25 cellular contexts compared by ENCODE assay signal in genomic region chr16:31361201-31362110, GRCh38. TPM values are rescaled to one million over a fixed set of nuclear protein-coding genes. Genes with fewer than 3 reads are reported as not detected.
"Had no signal": no experiment of that assay in that cellular context is flagged by ENCODE, and none has a peak within 500 bp of the region (broad histone marks: within the 10 kb centered on the region; RNA-seq: fewer than 3 reads in every experiment).

No MANE protein-coding gene starts in this region.

- H3K27me3 ChIP-seq: hepatocyte, right lobe of liver, transverse colon had no signal

- H3K4me1 Mint-ChIP-seq: neural crest cell had no signal

- DNase-seq: effector CD8-positive, alpha-beta T cell; foreskin melanocyte; natural killer cell; occipital lobe; retina; right lobe of liver; stimulated activated CD4-positive, alpha-beta T cell treated with anti-CD3 and anti-CD28 coated beads, Interleukin-15, amount 100 ng/mL, for 24 hours; stimulated activated CD4-positive, alpha-beta T cell treated with anti-CD3 and anti-CD28 coated beads, Interleukin-1b, Interleukin-23, amount 100 ng/mL, for 48 hours; stimulated activated CD4-positive, alpha-beta T cell treated with anti-CD3 and anti-CD28 coated beads, Interleukin-4, amount 100 ng/mL, for 24 hours; stimulated activated naive CD4-positive, alpha-beta T cell; stomach; substantia nigra; transverse colon had no signal

- H3K79me2 ChIP-seq: hepatocyte, parathyroid adenoma had no signal

- H3K4me1 ChIP-seq: parathyroid adenoma, right lobe of liver, stomach, transverse colon had no signal

- H3K9me3 Mint-ChIP-seq: natural killer cell, neural crest cell had no signal

- H3K4me3 ChIP-seq: coronary artery, dorsolateral prefrontal cortex, hepatocyte, psoas muscle, right lobe of liver, stomach, thoracic aorta, transverse colon had no signal

- H3K4me3 Mint-ChIP-seq: natural killer cell, neural crest cell had no signal

- H3K36me3 ChIP-seq: right lobe of liver, stomach, thoracic aorta, transverse colon had no signal

- H3K36me3 Mint-ChIP-seq: natural killer cell had no signal

- H3K4me2 ChIP-seq: hepatocyte had no signal

- ATAC-seq: left colon, natural killer cell, psoas muscle had no signal

- H3K27ac ChIP-seq: coronary artery, dorsolateral prefrontal cortex, hepatocyte, parathyroid adenoma, psoas muscle, right lobe of liver, stomach, thoracic aorta, transverse colon had no signal

- H2AFZ ChIP-seq: hepatocyte, parathyroid adenoma had no signal

- H3K9me3 ChIP-seq: psoas muscle, right lobe of liver, stomach, thoracic aorta, transverse colon had no signal

RNA-seq across cellular contexts. Expression of gene ITGAX, which starts 6.5 kb away (rescaled TPM):
- total RNA-seq: chondrocyte, neural crest cell had no signal

RNA-seq across cellular contexts. Expression of gene ITGAD, which starts 31.7 kb away (rescaled TPM):
- total RNA-seq: chondrocyte, hepatocyte, kidney epithelial cell, myocyte, neural crest cell, occipital lobe, ureter had no signal
- polyA plus RNA-seq: hepatocyte, stomach had no signal
